Comparison of ENCODE assay signal across 22 cellular contexts in genomic region chr2:205914736-205915510, GRCh38.
DNase-seq lines count a peak whose midpoint lies in the region; ATAC-seq and TF ChIP-seq lines count a peak whose summit lies in the region.
"Had no signal": no experiment of that assay in that cellular context is flagged by ENCODE, and none has a peak within 500 bp of the region (broad histone marks: within the 10 kb centered on the region; RNA-seq: fewer than 3 reads in every experiment).

No MANE protein-coding gene starts in this region.

- no peak for TF ChIP-seq CTCF in astrocyte of the spinal cord (IDR thresholded peaks at IDR 0.05; ENCODE audit: low read depth, low read length)
- no peak for TF ChIP-seq CTCF in mucosa of descending colon (IDR thresholded peaks at IDR 0.05)

- no peaks in the 10 kb centered on the region for H3K36me3 ChIP-seq in mucosa of descending colon (ENCODE audit: low read depth)
- H3K36me3 ChIP-seq: Peyer's patch, tibial nerve had no signal

- ATAC-seq in mucosa of descending colon (peak; percentile 57), HG02973 (IDR thresholded peaks at IDR 0.05; ENCODE audit: unreplicated experiment) (no peak)
- ATAC-seq: activated CD8-positive, alpha-beta T cell treated with anti-CD3 and anti-CD28 coated beads, Interleukin-2, amount 10 ng/mL, durations not matched to agents 7 days and 5 days; natural killer cell treated with Interleukin-12 subunit alpha and Interleukin-12 subunit beta and Interleukin-15 and Interleukin-18, amount 100 ng/mL, for 72 hours; SK-N-SH treated with all-trans-retinoic acid at 6 μM for 48 hours; stimulated activated naive CD8-positive, alpha-beta T cell treated with anti-CD3 and anti-CD28 coated beads, Interleukin-15, amount 100 ng/mL, for 72 hours had no signal

- no peaks in the 10 kb centered on the region for H3K9me3 ChIP-seq in mucosa of descending colon
- H3K9me3 ChIP-seq: Peyer's patch, tibial nerve had no signal

- no peak overlapping the region for H3K4me3 ChIP-seq in astrocyte of the spinal cord (ENCODE audit: low read depth, low read length)
- H3K4me3 ChIP-seq in mucosa of descending colon, result no peak overlapping the region
- H3K4me3 ChIP-seq: Peyer's patch, tibial nerve had no signal

- DNase-seq in COR-L47 (lab: John Stamatoyannopoulos, UW) (peak; percentile 41), NCI-H1092 treated with DMSO at 0.1 percent for 48 hours (lab: John Stamatoyannopoulos, UW) (peak; percentile 65), astrocyte of the spinal cord (ENCODE audit: low read depth, low spot score) (peak; percentile 23), mucosa of descending colon (peak in 2 of 3 donors; percentile 32 to 46), cortex of kidney (lab: John Stamatoyannopoulos, UW) (no peak), medulla oblongata (ENCODE audit: extremely low spot score) (no peak)
- DNase-seq: activated B cell treated with CpG ODN at 0.5 μM for 24 hours; activated CD8-positive, alpha-beta T cell treated with anti-CD3 and anti-CD28 coated beads, Interleukin-2, amount 10 ng/mL, durations not matched to agents 7 days and 5 days; activated T-cell treated with anti-CD3 and anti-CD28 coated beads, Interleukin-2, amount 50 U/mL, for 1 hour; CD4-positive, alpha-beta T cell; DMS79; Kasumi-1; kidney; NCI-H2107; Peyer's patch; stimulated activated CD4-positive, alpha-beta T cell treated with anti-CD3 and anti-CD28 coated beads, Interleukin-4, amount 100 ng/mL, for 1 hour; stimulated activated naive CD8-positive, alpha-beta T cell treated with anti-CD3 and anti-CD28 coated beads, Interleukin-15, amount 100 ng/mL, for 72 hours; T-helper 9 cell had no signal

- intact Hi-C loops in mucosa of descending colon (cut with DNase I, micrococcal nuclease), result no loop called here

- H3K4me1 ChIP-seq in mucosa of descending colon (ENCODE audit: low read depth), result peaks cover 27% of the 10 kb centered on the region

- in situ Hi-C loops in astrocyte of the spinal cord (cut with HindIII; ENCODE audit: low sequenced_read_pairs), result no loop called here

Comparison
In these comparisons a context has a peak if more than half of its experiments do, and no peak if none do; other contexts are left out.
1. DNase-seq: peak in COR-L47 (single experiment), NCI-H1092 treated with DMSO at 0.1 percent for 48 hours (single experiment), astrocyte of the spinal cord (single experiment) and mucosa of descending colon (2 of 3); none in cortex of kidney (single experiment) and medulla oblongata (single experiment).